2 cellular contexts compared by ENCODE assay signal in genomic region chr1:40712997-40713396, GRCh38.
TF ChIP-seq lines count a peak whose summit lies in the region.

No MANE protein-coding gene starts in this region.

TF ChIP-seq in WTC11, 78 proteins besides CTCF, POLR2A, EP300 and RAD21 (continued from another document):
- no peak for TF ChIP-seq FOXP4 (CRISPR knock-in tag; IDR thresholded peaks at IDR 0.05)
- no peak for TF ChIP-seq ZNF121 (CRISPR knock-in tag; IDR thresholded peaks at IDR 0.05)
- TF ChIP-seq ZNF219 (CRISPR knock-in tag; IDR thresholded peaks at IDR 0.05; ENCODE audit: borderline replicate concordance) = no peak
- TF ChIP-seq SMAD3 (CRISPR knock-in tag; IDR thresholded peaks at IDR 0.05; ENCODE audit: borderline replicate concordance) = no peak
- TF ChIP-seq STAT6 (CRISPR knock-in tag; conservative IDR thresholded peaks at IDR 0.05; ENCODE audit: low read depth) = no peak
- no peak for TF ChIP-seq MYBL2 (CRISPR knock-in tag; IDR thresholded peaks at IDR 0.05)
- no peak for TF ChIP-seq ZNF423 (CRISPR knock-in tag; IDR thresholded peaks at IDR 0.05)
- TF ChIP-seq HMGXB4 (CRISPR knock-in tag; IDR thresholded peaks at IDR 0.05) = no peak
- no peak for TF ChIP-seq ZSCAN18 (CRISPR knock-in tag; IDR thresholded peaks at IDR 0.05)
- TF ChIP-seq ZNF396 (CRISPR knock-in tag; IDR thresholded peaks at IDR 0.05; ENCODE audit: borderline replicate concordance) = no peak

TF ChIP-seq in GM23338, 12 proteins besides CTCF, POLR2A, EP300 and RAD21:
- TF ChIP-seq ZNF462 (CRISPR knock-in tag; IDR thresholded peaks at IDR 0.05) (no peak), ZNF331 (CRISPR knock-in tag; IDR thresholded peaks at IDR 0.05; ENCODE audit: low read depth) (no peak), ZNF114 (CRISPR knock-in tag; IDR thresholded peaks at IDR 0.05) (no peak), EZH2 (IDR thresholded peaks at IDR 0.05; ENCODE audit: low read depth, unreplicated experiment) (no peak), POLR2AphosphoS5 (IDR thresholded peaks at IDR 0.05; ENCODE audit: low read depth) (no peak), JUNB (IDR thresholded peaks at IDR 0.05; ENCODE audit: unreplicated experiment) (no peak), NANOG (IDR thresholded peaks at IDR 0.05; ENCODE audit: borderline replicate concordance) (no peak), CREB1 (CRISPR knock-in tag; IDR thresholded peaks at IDR 0.05; ENCODE audit: low read depth) (no peak), REST (IDR thresholded peaks at IDR 0.05; ENCODE audit: unreplicated experiment) (no peak), ETS1 (IDR thresholded peaks at IDR 0.05) (no peak)
